8 cellular contexts compared by ENCODE assay signal in the genomic region with DNA sequence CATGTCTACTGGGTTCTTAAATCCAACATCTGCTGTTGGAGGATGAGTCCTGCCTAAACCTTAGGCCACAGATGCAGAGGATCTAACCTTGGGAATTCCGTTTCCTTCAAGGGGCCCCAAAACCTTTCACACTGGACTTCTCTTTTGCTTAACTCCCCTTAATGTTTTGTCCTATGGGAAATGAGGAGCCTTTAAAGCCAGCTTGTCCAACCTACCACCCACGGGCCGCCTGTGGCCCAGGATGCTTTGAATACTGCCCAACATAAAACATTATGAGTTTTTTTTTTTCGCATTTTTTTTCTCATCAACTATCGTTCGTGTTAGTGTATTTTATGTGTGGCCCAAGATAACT.
DNase-seq lines count a peak whose midpoint lies in the region; ATAC-seq, FAIRE-seq and TF ChIP-seq lines count a peak whose summit lies in the region.

No MANE protein-coding gene starts in this region.

- peaks cover 66% of the 10 kb centered on the region for H3K4me1 Mint-ChIP-seq in HFFc6 (ENCODE audit: low read depth)

- H3K36me3 ChIP-seq in ACC112 (ENCODE audit: insufficient read depth, low read length) (no peaks in the 10 kb centered on the region), K562 (ENCODE audit: control insufficient read depth, insufficient read depth, low read length) (no peaks in the 10 kb centered on the region), osteoblast (ENCODE audit: insufficient read depth, low read length) (no peaks in the 10 kb centered on the region)

- peaks cover 22% of the 10 kb centered on the region for H3K4me1 ChIP-seq in ACC112 (ENCODE audit: control insufficient read depth, insufficient read depth, low read length, unreplicated experiment)
- H3K4me1 ChIP-seq in K562 (replicated peaks in 1 of 2; ENCODE audit: control insufficient read depth in 2 of 2, insufficient read depth in 2 of 2, low read length in 2 of 2): peaks cover 10 to 27% of the 10 kb centered on the region in 2 experiments
- H3K4me1 ChIP-seq in osteoblast (ENCODE audit: insufficient read depth, low read length): peaks cover 26% of the 10 kb centered on the region

- no peaks in the 10 kb centered on the region for H3K36me3 Mint-ChIP-seq in HFFc6 (ENCODE audit: low read depth)

- no peak overlapping the region for H3K4me3 ChIP-seq in ACC112 (ENCODE audit: low read depth, low read length)
- no peak overlapping the region for H3K4me3 ChIP-seq in K562
- H3K4me3 ChIP-seq in osteoblast (ENCODE audit: insufficient read depth, low read length): no peak overlapping the region

- intact Hi-C loops in K562 (cut with micrococcal nuclease): loop anchor here (1.0 to 5.0 kb wide), 4 partner anchors 33 to 186 kb away; no protein-coding TSS in a partner anchor

- no peaks in the 10 kb centered on the region for H3K9me3 Mint-ChIP-seq in HFFc6

- no peaks in the 10 kb centered on the region for H4K20me1 ChIP-seq in K562 (replicated peaks; ENCODE audit: control insufficient read depth, insufficient read depth, low read length)
- no peaks in the 10 kb centered on the region for H4K20me1 ChIP-seq in osteoblast (ENCODE audit: insufficient read depth, low read length)

- no peak for TF ChIP-seq RAD21 in K562 (CRISPR knock-in tag; conservative IDR thresholded peaks at IDR 0.05 in 1 of 2, IDR thresholded peaks at IDR 0.05 in 1 of 2)

- DNase-seq in HFFc6: no peak
- no peak for DNase-seq in K562 (ENCODE audit: extremely low read depth in 1 of 4, low spot score in 3 of 4)
- no peak for DNase-seq in osteoblast (ENCODE audit: insufficient read length, low spot score, missing footprints)
- no peak for DNase-seq in SHP77 (lab: John Stamatoyannopoulos, UW)
- no peak for DNase-seq in RKO (ENCODE audit: low spot score)
- DNase-seq in NCI-H2171 treated with DMSO at 0.1 percent for 48 hours (lab: John Stamatoyannopoulos, UW): no peak
- DNase-seq in activated T-cell treated with anti-CD3 and anti-CD28 coated beads, Interleukin-2, amount 50 U/mL, for 1 hour: no peak

- WGBS in K562 (ENCODE audit: insufficient coverage, low coverage, missing lambda C conversion rate): 28% methylated on average over 6 of the region's 6 CpGs

- H3K9me1 ChIP-seq in K562 (ENCODE audit: control insufficient read depth, insufficient read depth, low read length): no peaks in the 10 kb centered on the region

- no peaks in the 10 kb centered on the region for H3K9me3 ChIP-seq in K562 (replicated peaks; ENCODE audit: control insufficient read depth, insufficient read depth, low read depth, low read length)
- H3K9me3 ChIP-seq in osteoblast (ENCODE audit: low read depth, low read length): no peaks in the 10 kb centered on the region

- TF ChIP-seq CTCF in HFFc6 (IDR thresholded peaks at IDR 0.05) (no peak; the same call in 1 of the 2 replicates), K562 (IDR thresholded peaks at IDR 0.05 in 2 of 3, conservative IDR thresholded peaks at IDR 0.05 in 1 of 3; ENCODE audit: insufficient read depth in 2 of 3, low read depth in 1 of 3, low read length in 3 of 3) (no peak), osteoblast (IDR thresholded peaks at IDR 0.05; ENCODE audit: extremely low read depth, low read depth, low read length) (no peak)

- peak overlapping the region in 1 of 2 experiments; percentile 69; a peak in 2 of 4 replicates for H3K9ac ChIP-seq in K562 (ENCODE audit: insufficient read depth in 1 of 2, low read depth in 2 of 2, low read length in 2 of 2)

- ATAC-seq in K562: no peak

- peak overlapping the region; percentile 96 for H3K27ac Mint-ChIP-seq in HFFc6

- in situ Hi-C loops in K562 (cut with MboI): no loop called here

- TF ChIP-seq EP300 in K562 (IDR thresholded peaks at IDR 0.05; ENCODE audit: low read length): no peak

- H3K27ac ChIP-seq in ACC112 (ENCODE audit: low read depth, low read length) (peak overlapping the region; percentile 95), K562 (ENCODE audit: extremely low read depth, low read depth, low read length) (peak overlapping the region; percentile 94), osteoblast (ENCODE audit: low read depth, low read length) (peak overlapping the region; percentile 88)

- no peaks in the 10 kb centered on the region for H3K27me3 Mint-ChIP-seq in HFFc6 (ENCODE audit: insufficient read depth)

- POLR2A ChIA-PET in K562 (lab: Yijun Ruan, JAX): interaction anchor here (0.5 to 2.4 kb wide), 9 partner anchors 10 to 236 kb away, joined by 3 to 9 read pairs (median 3); a partner anchor contains a TSS

- no peak overlapping the region for H3K4me3 Mint-ChIP-seq in HFFc6

- BruUV-seq in K562 (replicated peaks; lab: Mats Ljungman, UMichigan): no TSS peak

- H2AFZ ChIP-seq in ACC112 (ENCODE audit: low read length, unreplicated experiment) (peak overlapping the region; percentile 35), K562 (ENCODE audit: low read depth, low read length) (peak overlapping the region; percentile 100), osteoblast (ENCODE audit: low read length) (peak overlapping the region; percentile 72)

- H3K79me2 ChIP-seq in ACC112 (ENCODE audit: control insufficient read depth, insufficient read depth, low read length, unreplicated experiment) (no peaks in the 10 kb centered on the region), K562 (ENCODE audit: control insufficient read depth, insufficient read depth, low read length) (no peaks in the 10 kb centered on the region), osteoblast (ENCODE audit: insufficient read depth, low read length) (no peaks in the 10 kb centered on the region)

- H3K27me3 ChIP-seq in ACC112 (ENCODE audit: insufficient read depth, low read length) (no peaks in the 10 kb centered on the region), K562 (ENCODE audit: control insufficient read depth in 2 of 2, insufficient read depth in 2 of 2, low read length in 2 of 2) (no peaks in the 10 kb centered on the region), osteoblast (ENCODE audit: insufficient read depth, low read length) (no peaks in the 10 kb centered on the region)

- TF ChIP-seq POLR2A in K562 (conservative IDR thresholded peaks at IDR 0.05): no peak

- H3K4me2 ChIP-seq in K562 (ENCODE audit: insufficient read depth, low read length): peak overlapping the region; percentile 73
- peak overlapping the region; percentile 71 for H3K4me2 ChIP-seq in osteoblast (ENCODE audit: insufficient read depth, low read length)

- FAIRE-seq in K562 (lab: Jason Lieb, UNC): no peak

- CTCF ChIA-PET in K562 (lab: Yijun Ruan, JAX; ENCODE audit: low intra/inter-chr PET ratio): no interaction called here

TF ChIP-seq in K562, 482 proteins besides CTCF, POLR2A, EP300 and RAD21 (continues in another document):
- TF ChIP-seq ZNF253 (CRISPR knock-in tag; conservative IDR thresholded peaks at IDR 0.05): no peak
- TF ChIP-seq, protein P1, sequence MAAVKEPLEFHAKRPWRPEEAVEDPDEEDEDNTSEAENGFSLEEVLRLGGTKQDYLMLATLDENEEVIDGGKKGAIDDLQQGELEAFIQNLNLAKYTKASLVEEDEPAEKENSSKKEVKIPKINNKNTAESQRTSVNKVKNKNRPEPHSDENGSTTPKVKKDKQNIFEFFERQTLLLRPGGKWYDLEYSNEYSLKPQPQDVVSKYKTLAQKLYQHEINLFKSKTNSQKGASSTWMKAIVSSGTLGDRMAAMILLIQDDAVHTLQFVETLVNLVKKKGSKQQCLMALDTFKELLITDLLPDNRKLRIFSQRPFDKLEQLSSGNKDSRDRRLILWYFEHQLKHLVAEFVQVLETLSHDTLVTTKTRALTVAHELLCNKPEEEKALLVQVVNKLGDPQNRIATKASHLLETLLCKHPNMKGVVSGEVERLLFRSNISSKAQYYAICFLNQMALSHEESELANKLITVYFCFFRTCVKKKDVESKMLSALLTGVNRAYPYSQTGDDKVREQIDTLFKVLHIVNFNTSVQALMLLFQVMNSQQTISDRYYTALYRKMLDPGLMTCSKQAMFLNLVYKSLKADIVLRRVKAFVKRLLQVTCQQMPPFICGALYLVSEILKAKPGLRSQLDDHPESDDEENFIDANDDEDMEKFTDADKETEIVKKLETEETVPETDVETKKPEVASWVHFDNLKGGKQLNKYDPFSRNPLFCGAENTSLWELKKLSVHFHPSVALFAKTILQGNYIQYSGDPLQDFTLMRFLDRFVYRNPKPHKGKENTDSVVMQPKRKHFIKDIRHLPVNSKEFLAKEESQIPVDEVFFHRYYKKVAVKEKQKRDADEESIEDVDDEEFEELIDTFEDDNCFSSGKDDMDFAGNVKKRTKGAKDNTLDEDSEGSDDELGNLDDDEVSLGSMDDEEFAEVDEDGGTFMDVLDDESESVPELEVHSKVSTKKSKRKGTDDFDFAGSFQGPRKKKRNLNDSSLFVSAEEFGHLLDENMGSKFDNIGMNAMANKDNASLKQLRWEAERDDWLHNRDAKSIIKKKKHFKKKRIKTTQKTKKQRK (IDR thresholded peaks at IDR 0.05; ENCODE audit: borderline replicate concordance, low read depth, low read length): no peak
- TF ChIP-seq POLR3A (IDR thresholded peaks at IDR 0.05; ENCODE audit: borderline replicate concordance, extremely low read depth, insufficient read depth, insufficient read length): no peak
- no peak for TF ChIP-seq RBM34 (IDR thresholded peaks at IDR 0.05; ENCODE audit: borderline replicate concordance, insufficient read depth, low read length)
- no peak for TF ChIP-seq SIRT6 (IDR thresholded peaks at IDR 0.05; ENCODE audit: low read depth, low read length)
- TF ChIP-seq, protein P2, sequence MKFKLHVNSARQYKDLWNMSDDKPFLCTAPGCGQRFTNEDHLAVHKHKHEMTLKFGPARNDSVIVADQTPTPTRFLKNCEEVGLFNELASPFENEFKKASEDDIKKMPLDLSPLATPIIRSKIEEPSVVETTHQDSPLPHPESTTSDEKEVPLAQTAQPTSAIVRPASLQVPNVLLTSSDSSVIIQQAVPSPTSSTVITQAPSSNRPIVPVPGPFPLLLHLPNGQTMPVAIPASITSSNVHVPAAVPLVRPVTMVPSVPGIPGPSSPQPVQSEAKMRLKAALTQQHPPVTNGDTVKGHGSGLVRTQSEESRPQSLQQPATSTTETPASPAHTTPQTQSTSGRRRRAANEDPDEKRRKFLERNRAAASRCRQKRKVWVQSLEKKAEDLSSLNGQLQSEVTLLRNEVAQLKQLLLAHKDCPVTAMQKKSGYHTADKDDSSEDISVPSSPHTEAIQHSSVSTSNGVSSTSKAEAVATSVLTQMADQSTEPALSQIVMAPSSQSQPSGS (CRISPR knock-in tag; IDR thresholded peaks at IDR 0.05): no peak
- no peak for TF ChIP-seq ZNF184 (CRISPR knock-in tag; IDR thresholded peaks at IDR 0.05)
- no peak for TF ChIP-seq SMARCA4 (IDR thresholded peaks at IDR 0.05)
- TF ChIP-seq NRF1 (conservative IDR thresholded peaks at IDR 0.05 in 1 of 2, IDR thresholded peaks at IDR 0.05 in 1 of 2): no peak
- TF ChIP-seq, protein P3, sequence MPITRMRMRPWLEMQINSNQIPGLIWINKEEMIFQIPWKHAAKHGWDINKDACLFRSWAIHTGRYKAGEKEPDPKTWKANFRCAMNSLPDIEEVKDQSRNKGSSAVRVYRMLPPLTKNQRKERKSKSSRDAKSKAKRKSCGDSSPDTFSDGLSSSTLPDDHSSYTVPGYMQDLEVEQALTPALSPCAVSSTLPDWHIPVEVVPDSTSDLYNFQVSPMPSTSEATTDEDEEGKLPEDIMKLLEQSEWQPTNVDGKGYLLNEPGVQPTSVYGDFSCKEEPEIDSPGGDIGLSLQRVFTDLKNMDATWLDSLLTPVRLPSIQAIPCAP (CRISPR knock-in tag; IDR thresholded peaks at IDR 0.05; ENCODE audit: borderline replicate concordance): no peak
- TF ChIP-seq PPARD (CRISPR knock-in tag; IDR thresholded peaks at IDR 0.05): no peak

Comparison
In these comparisons a context has a peak if more than half of its experiments do, and no peak if none do; other contexts are left out.
1. H2AFZ ChIP-seq: peak in every context shown above with its lines; median percentile 100 in K562; 72 in osteoblast; 35 in ACC112.